11 cellular contexts compared by ENCODE assay signal in genomic region chr11:68609761-68610160, GRCh38.
"Had no signal": no experiment of that assay in that cellular context is flagged by ENCODE, and none has a peak within 500 bp of the region (broad histone marks: within the 10 kb centered on the region; RNA-seq: fewer than 3 reads in every experiment).

No MANE protein-coding gene starts in this region.

- H3K4me3 ChIP-seq: gastroesophageal sphincter, heart right ventricle, lung, transverse colon had no signal

- DNase-seq: activated naive CD4-positive, alpha-beta T cell; erythroblast; heart right ventricle; left cardiac atrium; midbrain; stimulated activated CD4-positive, alpha-beta T cell treated with anti-CD3 and anti-CD28 coated beads, Interleukin-2, amount 100 ng/mL, for 48 hours; stimulated activated naive CD4-positive, alpha-beta T cell; transverse colon had no signal

- H3K27me3 ChIP-seq: gastroesophageal sphincter, heart right ventricle, transverse colon had no signal

- H3K4me1 ChIP-seq: gastroesophageal sphincter, heart right ventricle, parathyroid adenoma, transverse colon had no signal

- H3K9me3 ChIP-seq: gastroesophageal sphincter, transverse colon had no signal

- ATAC-seq: gastroesophageal sphincter had no signal

- H3K27ac ChIP-seq: gastroesophageal sphincter, heart right ventricle, parathyroid adenoma, transverse colon had no signal
